ENCODE assay signal across 22 cellular contexts in genomic region chr2:98565941-98566340, GRCh38. TPM values are rescaled to one million over a fixed set of nuclear protein-coding genes. Genes with fewer than 3 reads are reported as not detected.
DNase-seq lines count a peak whose midpoint lies in the region; ATAC-seq lines count a peak whose summit lies in the region.
"Had no signal": no experiment of that assay in that cellular context is flagged by ENCODE, and none has a peak within 500 bp of the region (broad histone marks: within the 10 kb centered on the region; RNA-seq: fewer than 3 reads in every experiment).

No MANE protein-coding gene starts in this region.

- H3K36me3 Mint-ChIP-seq in activated CD4-positive, alpha-beta T cell treated with anti-CD3 and anti-CD28 coated beads for 36 hours (ENCODE audit: low read depth), result peaks cover 24% of the 10 kb centered on the region

- ATAC-seq in activated CD4-positive, alpha-beta T cell treated with anti-CD3 and anti-CD28 coated beads for 36 hours, result no peak
- no peak for ATAC-seq in right cardiac atrium
- ATAC-seq in HG03521 (IDR thresholded peaks at IDR 0.05; ENCODE audit: unreplicated experiment), result no peak
- ATAC-seq in HG02610 (IDR thresholded peaks at IDR 0.05; ENCODE audit: unreplicated experiment), result no peak
- ATAC-seq in HG03378 (IDR thresholded peaks at IDR 0.05; ENCODE audit: unreplicated experiment), result no peak
- ATAC-seq: GM12878 had no signal

- POLR2A ChIA-PET in activated CD4-positive, alpha-beta T cell treated with anti-CD3 and anti-CD28 coated beads for 36 hours (lab: Charles Lee), result no interaction called here

- H3K27me3 ChIP-seq in right cardiac atrium (ENCODE audit: control insufficient read depth, insufficient read depth), result no peaks in the 10 kb centered on the region

- H3K27me3 Mint-ChIP-seq in activated CD4-positive, alpha-beta T cell treated with anti-CD3 and anti-CD28 coated beads for 36 hours, result no peaks in the 10 kb centered on the region

- peak overlapping the region; percentile 22 for H3K27ac Mint-ChIP-seq in activated CD4-positive, alpha-beta T cell treated with anti-CD3 and anti-CD28 coated beads for 36 hours

- 95% methylated on average over 19 of the region's 19 CpGs for WGBS in right cardiac atrium

- H3K4me1 Mint-ChIP-seq in activated CD4-positive, alpha-beta T cell treated with anti-CD3 and anti-CD28 coated beads for 36 hours, result peaks cover 4% of the 10 kb centered on the region

- H3K27ac ChIP-seq in right cardiac atrium (ENCODE audit: low read length), result no peak overlapping the region
- H3K27ac ChIP-seq: GM23248 had no signal

- intact Hi-C loops in activated CD4-positive, alpha-beta T cell treated with anti-CD3 and anti-CD28 coated beads for 36 hours (cut with DNase I, micrococcal nuclease), result no loop called here
- intact Hi-C loops in cardiac septum (cut with DNase I), result loop anchor here (10.0 kb wide), 1 partner anchor 151 kb away; no protein-coding TSS in a partner anchor
- intact Hi-C loops in right cardiac atrium (cut with DNase I), result loop anchor here in 1 of 4 donors (10.0 kb wide), 1 partner anchor 121 kb away; the partner anchor contains the start of gene INPP4A

- no peaks in the 10 kb centered on the region for H3K9me3 ChIP-seq in right cardiac atrium (ENCODE audit: control insufficient read depth, low read length)
- H3K9me3 ChIP-seq: Caco-2, HAP-1 had no signal

- H3K4me3 ChIP-seq in right cardiac atrium (ENCODE audit: low read length), result no peak overlapping the region
- H3K4me3 ChIP-seq: GM12878, GM23248, HAP-1 had no signal

- DNase-seq in activated CD4-positive, alpha-beta T cell treated with anti-CD3 and anti-CD28 coated beads for 36 hours, result no peak
- DNase-seq in activated CD4-positive, alpha-beta T cell treated with anti-CD3 and anti-CD28 coated beads for 4 hours, result no peak
- DNase-seq in cardiac septum (ENCODE audit: low spot score) (peak; percentile 64), right cardiac atrium (no peak), mesenteric fat pad (ENCODE audit: low spot score) (peak; percentile 64)
- DNase-seq: 8988T, Caco-2, GM23248, IMR-90, Karpas-422, NCI-H1417 treated with DMSO at 0.1 percent for 48 hours, NCI-H187 treated with DMSO at 0.1 percent for 48 hours, NCI-H2227 treated with DMSO at 0.1 percent for 48 hours, NCI-H510A treated with DMSO at 0.1 percent for 48 hours, NCI-H82, OCI-M1 had no signal

- peaks cover 10% of the 10 kb centered on the region for H3K4me1 ChIP-seq in right cardiac atrium (ENCODE audit: control insufficient read depth, insufficient read depth, low read length)
- H3K4me1 ChIP-seq: Caco-2, HAP-1 had no signal

- CTCF ChIA-PET in activated CD4-positive, alpha-beta T cell treated with anti-CD3 and anti-CD28 coated beads for 36 hours (lab: Charles Lee), result no interaction called here

- H3K4me3 Mint-ChIP-seq in activated CD4-positive, alpha-beta T cell treated with anti-CD3 and anti-CD28 coated beads for 36 hours, result no peak overlapping the region
- H3K4me3 Mint-ChIP-seq: CD14-positive monocyte had no signal

- H3K9me3 Mint-ChIP-seq in activated CD4-positive, alpha-beta T cell treated with anti-CD3 and anti-CD28 coated beads for 36 hours (ENCODE audit: low read depth), result no peaks in the 10 kb centered on the region
- H3K9me3 Mint-ChIP-seq: CD14-positive monocyte had no signal

RNA-seq across cellular contexts. Expression of gene COA5, which starts 42.4 kb away (rescaled TPM):
- 10 to 100 TPM; 17.7 to 33.2 TPM for total RNA-seq in activated CD4-positive, alpha-beta T cell treated with anti-CD3 and anti-CD28 coated beads for 36 hours
- 28.3 TPM for total RNA-seq in cardiac septum
- total RNA-seq in right cardiac atrium, result 10 to 100 TPM; 24.8 to 30.4 (median 28.2) TPM
- polyA plus RNA-seq in right cardiac atrium, result 37.4 TPM
- total RNA-seq in mesenteric fat pad, result 18.0 TPM

RNA-seq across cellular contexts. Expression of gene UNC50, which starts 42.4 kb away (rescaled TPM):
- 10 to 100 TPM; 21.1 to 31.4 TPM for total RNA-seq in activated CD4-positive, alpha-beta T cell treated with anti-CD3 and anti-CD28 coated beads for 36 hours
- total RNA-seq in cardiac septum (27.9 TPM), right cardiac atrium (10 to 100 TPM; 29.4 to 38.1 (median 33.1) TPM), mesenteric fat pad (46.6 TPM)
- polyA plus RNA-seq in right cardiac atrium, result 30.8 TPM

Comparison
In these comparisons a context has a peak if more than half of its experiments do, and no peak if none do; other contexts are left out.
1. DNase-seq: peak in cardiac septum (single experiment) and mesenteric fat pad (single experiment); none in activated CD4-positive, alpha-beta T cell treated with anti-CD3 and anti-CD28 coated beads for 36 hours (single experiment), activated CD4-positive, alpha-beta T cell treated with anti-CD3 and anti-CD28 coated beads for 4 hours (0 of 2) and right cardiac atrium (0 of 3).